29 cellular contexts compared by ENCODE assay signal in the genomic region with DNA sequence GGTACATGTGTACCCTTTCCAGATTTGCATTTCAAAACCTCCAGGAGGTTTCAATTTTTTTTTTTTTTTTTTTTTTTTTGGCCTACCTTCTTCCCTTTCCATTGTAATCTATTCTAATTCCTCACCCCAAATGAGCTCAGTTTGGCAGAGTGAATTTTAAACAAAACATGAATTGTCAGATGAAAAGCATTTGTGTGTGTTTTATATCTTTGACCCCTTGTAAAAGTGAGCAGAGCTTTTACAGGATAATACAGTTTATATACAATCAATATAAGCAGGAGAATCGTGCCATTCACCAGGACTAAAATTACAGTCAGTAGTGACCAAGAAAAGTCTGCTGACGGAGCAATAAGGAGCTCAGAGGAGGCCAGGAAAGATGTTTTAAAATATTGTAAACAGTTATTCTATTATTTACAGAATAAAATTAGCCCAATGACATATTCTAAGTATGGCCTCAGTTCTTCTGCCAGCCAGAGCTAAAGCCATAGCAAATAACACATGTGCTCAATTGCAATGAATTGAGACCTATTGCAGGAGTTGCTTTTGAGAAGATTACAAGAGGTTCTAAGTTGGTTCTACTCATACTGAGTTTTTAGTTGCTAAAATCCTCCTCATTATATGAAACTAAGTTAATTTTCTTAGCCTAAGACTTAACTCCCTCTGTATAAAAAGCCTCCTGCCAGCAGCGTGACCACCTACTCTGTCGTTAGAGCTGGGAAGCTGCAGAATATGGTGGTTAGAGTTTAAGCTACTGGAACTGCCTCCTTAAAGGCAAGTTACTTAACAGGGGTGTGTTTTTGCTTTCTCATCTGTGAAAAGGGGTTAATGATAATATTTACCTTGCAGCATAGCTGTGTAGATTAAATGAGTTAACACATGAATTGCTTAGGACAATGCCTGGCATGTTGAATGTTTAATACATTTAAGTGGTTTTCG. TPM values are rescaled to one million over a fixed set of nuclear protein-coding genes. Genes with fewer than 3 reads are reported as not detected.
DNase-seq lines count a peak whose midpoint lies in the region; ATAC-seq and TF ChIP-seq lines count a peak whose summit lies in the region.
"Had no signal": no experiment of that assay in that cellular context is flagged by ENCODE, and none has a peak within 500 bp of the region (broad histone marks: within the 10 kb centered on the region; RNA-seq: fewer than 3 reads in every experiment).

No MANE protein-coding gene starts in this region.

- no TSS peak for BruUV-seq in PC-9 (replicated peaks; lab: Mats Ljungman, UMichigan)
- no TSS peak for BruUV-seq in A673 (replicated peaks; lab: Mats Ljungman, UMichigan)

- H3K4me3 Mint-ChIP-seq in GM23338: no peak overlapping the region; the same call in 2 of the 3 replicates
- H3K4me3 Mint-ChIP-seq: activated CD4-positive, alpha-beta memory T cell treated with anti-CD3 and anti-CD28 coated beads for 36 hours; activated naive CD4-positive, alpha-beta T cell treated with anti-CD3 and anti-CD28 coated beads, Interleukin-2, amount 10 ng/mL, durations not matched to agents 7 days and 5 days; central memory CD8-positive, alpha-beta T cell; neural crest cell; T-helper 2 cell treated with Interferon-gamma antibody and Interleukin-4, amounts not matched to agents 5 μg/mL and 100 μg/mL, for 36 hours had no signal

- no peak for DNase-seq in GM23338 (ENCODE audit: low spot score)
- no peak for DNase-seq in PC-9
- DNase-seq in fibroblast of villous mesenchyme (ENCODE audit: low read depth): peak; percentile 54
- no peak for DNase-seq in osteoblast (ENCODE audit: insufficient read length, low spot score, missing footprints)
- no peak for DNase-seq in activated naive CD4-positive, alpha-beta T cell treated with Interleukin-2 at 50 U/mL for 16 hours
- DNase-seq in BE2C: no peak
- no peak for DNase-seq in A673 (ENCODE audit: low spot score)
- no peak for DNase-seq in SHP77 (lab: John Stamatoyannopoulos, UW)
- DNase-seq: activated CD4-positive, alpha-beta memory T cell treated with anti-CD3 and anti-CD28 coated beads for 36 hours; activated CD4-positive, CD25-positive, alpha-beta regulatory T cell treated with anti-CD3 and anti-CD28 coated beads, Interleukin-2, amount 50 U/mL, for 72 hours; activated CD8-positive, alpha-beta memory T cell treated with anti-CD3 and anti-CD28 coated beads, Interleukin-2, amount 50 U/mL, for 48 hours; activated naive CD4-positive, alpha-beta T cell treated with anti-CD3 and anti-CD28 coated beads, Interleukin-2, amount 10 ng/mL, durations not matched to agents 7 days and 5 days; adrenal gland; COR-L47; esophagus squamous epithelium; mammary epithelial cell; NCI-H1694; NCI-H2171; NCI-H510A treated with DMSO at 0.1 percent for 48 hours; NK-92 treated with Interleukin-12 subunit alpha and Interleukin-12 subunit beta, amount 100 ng/mL, for 24 hours; SIG-M5; sigmoid colon; stimulated activated CD4-positive, alpha-beta T cell treated with anti-CD3 and anti-CD28 coated beads, Interleukin-4, amount 100 ng/mL, for 4 hours; upper lobe of left lung had no signal

- POLR2A ChIA-PET in PC-9 (lab: Charles Lee; ENCODE audit: unreplicated experiment) (interaction anchor here (0.6 kb wide), 1 partner anchor 51 kb away, joined by 3 read pairs; a partner anchor contains a TSS), A673 (lab: Charles Lee; ENCODE audit: low non-redundant PET) (interaction anchor here (0.6 kb wide), 1 partner anchor 32 kb away, joined by 4 read pairs; no protein-coding TSS in a partner anchor)

- H3K4me2 ChIP-seq in GM23338 (0 out of 2 replicates have a peak overlapping the region, but pooled peaks have one; percentile 48), PC-9 (no peak overlapping the region), osteoblast (ENCODE audit: insufficient read depth, low read length) (no peak overlapping the region)

- H3K9me2 ChIP-seq in GM23338 (ENCODE audit: insufficient read depth): no peaks in the 10 kb centered on the region
- no peaks in the 10 kb centered on the region for H3K9me2 ChIP-seq in PC-9 (ENCODE audit: insufficient read depth)

- H3K9me3 ChIP-seq in PC-9 (ENCODE audit: insufficient read depth, low read depth) (no peaks in the 10 kb centered on the region; the same call in 1 of the 2 replicates), osteoblast (ENCODE audit: low read depth, low read length) (no peaks in the 10 kb centered on the region), BE2C (no peaks in the 10 kb centered on the region), A673 (ENCODE audit: low read depth, low read length, poor library complexity, severe bottlenecking) (no peaks in the 10 kb centered on the region)
- H3K9me3 ChIP-seq: adrenal gland, esophagus squamous epithelium, gastroesophageal sphincter, sigmoid colon, upper lobe of left lung had no signal

- H2AFZ ChIP-seq in GM23338 (no peak overlapping the region), PC-9 (no peak overlapping the region), osteoblast (ENCODE audit: low read length) (no peak overlapping the region)

- no peaks in the 10 kb centered on the region for H3K9me3 Mint-ChIP-seq in GM23338
- H3K9me3 Mint-ChIP-seq: activated CD4-positive, alpha-beta memory T cell treated with anti-CD3 and anti-CD28 coated beads for 36 hours; activated naive CD4-positive, alpha-beta T cell treated with anti-CD3 and anti-CD28 coated beads, Interleukin-2, amount 10 ng/mL, durations not matched to agents 7 days and 5 days; central memory CD8-positive, alpha-beta T cell; T-helper 2 cell treated with Interferon-gamma antibody and Interleukin-4, amounts not matched to agents 5 μg/mL and 100 μg/mL, for 36 hours had no signal

- no peaks in the 10 kb centered on the region; the same call in 1 of the 2 replicates for H3F3A ChIP-seq in GM23338 (replicated peaks; ENCODE audit: low read depth)
- peaks cover 58% of the 10 kb centered on the region for H3F3A ChIP-seq in PC-9 (ENCODE audit: insufficient read depth, low read depth)

- H3K27ac Mint-ChIP-seq in GM23338: no peak overlapping the region
- H3K27ac Mint-ChIP-seq: activated CD4-positive, alpha-beta memory T cell treated with anti-CD3 and anti-CD28 coated beads for 36 hours; activated naive CD4-positive, alpha-beta T cell treated with anti-CD3 and anti-CD28 coated beads, Interleukin-2, amount 10 ng/mL, durations not matched to agents 7 days and 5 days; T-helper 2 cell treated with Interferon-gamma antibody and Interleukin-4, amounts not matched to agents 5 μg/mL and 100 μg/mL, for 36 hours had no signal

- CTCF ChIA-PET in PC-9 (lab: Charles Lee) (interaction anchor here (0.7 kb wide), 1 partner anchor 291 kb away, joined by 14 read pairs; no protein-coding TSS in a partner anchor), A673 (lab: Charles Lee) (no interaction called here)

- TF ChIP-seq CTCF in GM23338 (conservative IDR thresholded peaks at IDR 0.05; ENCODE audit: low read depth in 2 of 2) (no peak), PC-9 (conservative IDR thresholded peaks at IDR 0.05) (no peak), fibroblast of villous mesenchyme (IDR thresholded peaks at IDR 0.05; ENCODE audit: insufficient read depth, low read depth, low read length) (no peak), osteoblast (IDR thresholded peaks at IDR 0.05; ENCODE audit: extremely low read depth, low read depth, low read length) (no peak), BE2C (IDR thresholded peaks at IDR 0.05; ENCODE audit: low read depth, low read length) (no peak), A673 (conservative IDR thresholded peaks at IDR 0.05; ENCODE audit: low read depth, low read length) (no peak)

- H3K79me2 ChIP-seq in GM23338 (replicated peaks; ENCODE audit: insufficient read depth): no peaks in the 10 kb centered on the region
- H3K79me2 ChIP-seq in PC-9 (ENCODE audit: low read depth): no peaks in the 10 kb centered on the region
- H3K79me2 ChIP-seq in osteoblast (ENCODE audit: insufficient read depth, low read length): no peaks in the 10 kb centered on the region

- intact Hi-C loops in PC-9 (cut with micrococcal nuclease; ENCODE audit: unreplicated experiment) (no loop called here), A673 (cut with micrococcal nuclease; ENCODE audit: unreplicated experiment) (no loop called here)

- H3K27me3 ChIP-seq in GM23338 (ENCODE audit: insufficient read depth): peaks cover 3% of the 10 kb centered on the region; the same call in 1 of the 2 replicates
- H3K27me3 ChIP-seq in PC-9 (ENCODE audit: insufficient read depth, low read depth): no peaks in the 10 kb centered on the region
- no peaks in the 10 kb centered on the region for H3K27me3 ChIP-seq in osteoblast (ENCODE audit: insufficient read depth, low read length)
- no peaks in the 10 kb centered on the region for H3K27me3 ChIP-seq in BE2C
- no peaks in the 10 kb centered on the region for H3K27me3 ChIP-seq in A673 (replicated peaks; ENCODE audit: insufficient read depth, low read depth, low read length, poor library complexity)
- H3K27me3 ChIP-seq: adrenal gland; BLaER1 treated with 17β-estradiol and CSF1 and Interleukin-3, amounts not matched to agents 10 nM and 100 nM; esophagus squamous epithelium; gastroesophageal sphincter; sigmoid colon; upper lobe of left lung had no signal

- peaks cover 11% of the 10 kb centered on the region for H3K27me3 Mint-ChIP-seq in GM23338 (ENCODE audit: insufficient read depth, low read depth, poor library complexity)
- H3K27me3 Mint-ChIP-seq: activated CD4-positive, alpha-beta memory T cell treated with anti-CD3 and anti-CD28 coated beads for 36 hours; activated naive CD4-positive, alpha-beta T cell treated with anti-CD3 and anti-CD28 coated beads, Interleukin-2, amount 10 ng/mL, durations not matched to agents 7 days and 5 days; central memory CD8-positive, alpha-beta T cell had no signal

- no peak overlapping the region for H3K27ac ChIP-seq in GM23338 (ENCODE audit: low read depth)
- peak overlapping the region; percentile 57 for H3K27ac ChIP-seq in PC-9
- H3K27ac ChIP-seq in osteoblast (ENCODE audit: low read depth, low read length): peak overlapping the region; percentile 57
- H3K27ac ChIP-seq in A673 (ENCODE audit: low read depth, low read length, poor library complexity, severe bottlenecking): no peak overlapping the region
- H3K27ac ChIP-seq: esophagus squamous epithelium, gastroesophageal sphincter, sigmoid colon had no signal

- H4K20me1 ChIP-seq in GM23338 (replicated peaks; ENCODE audit: insufficient read depth): no peaks in the 10 kb centered on the region
- H4K20me1 ChIP-seq in PC-9 (ENCODE audit: insufficient read depth): no peaks in the 10 kb centered on the region
- H4K20me1 ChIP-seq in osteoblast (ENCODE audit: insufficient read depth, low read length): no peaks in the 10 kb centered on the region
- H4K20me1 ChIP-seq: BLaER1 treated with 17β-estradiol and CSF1 and Interleukin-3, amounts not matched to agents 10 nM and 100 nM had no signal

- H3K36me3 ChIP-seq in GM23338 (ENCODE audit: insufficient read depth): no peaks in the 10 kb centered on the region
- 0 out of 2 replicates have a peak, but pooled peaks cover 3% of the 10 kb centered on the region for H3K36me3 ChIP-seq in PC-9 (ENCODE audit: low read depth)
- no peaks in the 10 kb centered on the region for H3K36me3 ChIP-seq in osteoblast (ENCODE audit: insufficient read depth, low read length)
- no peaks in the 10 kb centered on the region for H3K36me3 ChIP-seq in BE2C
- H3K36me3 ChIP-seq in A673 (ENCODE audit: insufficient read depth, low read length, poor library complexity, severe bottlenecking): no peaks in the 10 kb centered on the region
- H3K36me3 ChIP-seq: adrenal gland, esophagus squamous epithelium, gastroesophageal sphincter, sigmoid colon, upper lobe of left lung had no signal

- H3K4me1 Mint-ChIP-seq in GM23338: peaks cover 38% of the 10 kb centered on the region
- H3K4me1 Mint-ChIP-seq: activated naive CD4-positive, alpha-beta T cell treated with anti-CD3 and anti-CD28 coated beads, Interleukin-2, amount 10 ng/mL, durations not matched to agents 7 days and 5 days; central memory CD8-positive, alpha-beta T cell had no signal

- ATAC-seq in GM23338: no peak; the same call in 2 of the 3 replicates
- ATAC-seq: gastroesophageal sphincter had no signal

- H3K4me1 ChIP-seq in GM23338 (ENCODE audit: insufficient read depth) (peaks cover 36% of the 10 kb centered on the region), PC-9 (replicated peaks; ENCODE audit: insufficient read depth) (peaks cover 43% of the 10 kb centered on the region), osteoblast (ENCODE audit: insufficient read depth, low read length) (peaks cover 15% of the 10 kb centered on the region), BE2C (no peaks in the 10 kb centered on the region), A673 (ENCODE audit: insufficient read depth, low read length, poor library complexity, severe bottlenecking) (peaks cover 12% of the 10 kb centered on the region)

- H3K4me3 ChIP-seq in GM23338: no peak overlapping the region
- no peak overlapping the region for H3K4me3 ChIP-seq in PC-9
- H3K4me3 ChIP-seq in fibroblast of villous mesenchyme (ENCODE audit: low read depth, low read length): no peak overlapping the region
- H3K4me3 ChIP-seq in osteoblast (ENCODE audit: insufficient read depth, low read length): no peak overlapping the region
- no peak overlapping the region for H3K4me3 ChIP-seq in BE2C (ENCODE audit: low read depth, low read length)
- H3K4me3 ChIP-seq in A673 (ENCODE audit: low read depth, low read length, poor library complexity, severe bottlenecking): no peak overlapping the region
- H3K4me3 ChIP-seq: adrenal gland; BLaER1 treated with 17β-estradiol and CSF1 and Interleukin-3, amounts not matched to agents 10 nM and 100 nM; esophagus squamous epithelium; gastroesophageal sphincter; sigmoid colon; upper lobe of left lung had no signal

- H3K36me3 Mint-ChIP-seq in GM23338 (ENCODE audit: low read depth): no peaks in the 10 kb centered on the region

RNA-seq across cellular contexts. Expression of a gene that starts 50.8 kb away (rescaled TPM):
- total RNA-seq in GM23338 (2014; rRNA removed; shearing (Covaris generic)): 21.9 and 28.6 TPM in 2 replicates
- 31.1 and 35.1 TPM in 2 replicates for polyA plus RNA-seq in GM23338 (2016; fragmentation: Nextera tagmentation; extraction: Ambion mirVana)
- total RNA-seq in PC-9 (2021) (23.2 and 26.2 TPM in 2 replicates), fibroblast of villous mesenchyme (9.3 and 12.1 TPM in 2 replicates), osteoblast (10.9 and 15.3 TPM in 2 replicates), A673 (2021) (54.4 and 60.1 TPM in 2 replicates)
- polyA plus RNA-seq in BE2C (2012; ENCODE audit: insufficient read depth, insufficient read length, low read depth): 16.4 TPM

Comparison
In these comparisons a context has a peak if more than half of its experiments do, and no peak if none do; other contexts are left out.
1. H3K27ac ChIP-seq: peak in PC-9 (single experiment) and osteoblast (single experiment); none in GM23338 (single experiment) and A673 (single experiment).